ENCODE assay signal across 1 cellular context in the genomic region with DNA sequence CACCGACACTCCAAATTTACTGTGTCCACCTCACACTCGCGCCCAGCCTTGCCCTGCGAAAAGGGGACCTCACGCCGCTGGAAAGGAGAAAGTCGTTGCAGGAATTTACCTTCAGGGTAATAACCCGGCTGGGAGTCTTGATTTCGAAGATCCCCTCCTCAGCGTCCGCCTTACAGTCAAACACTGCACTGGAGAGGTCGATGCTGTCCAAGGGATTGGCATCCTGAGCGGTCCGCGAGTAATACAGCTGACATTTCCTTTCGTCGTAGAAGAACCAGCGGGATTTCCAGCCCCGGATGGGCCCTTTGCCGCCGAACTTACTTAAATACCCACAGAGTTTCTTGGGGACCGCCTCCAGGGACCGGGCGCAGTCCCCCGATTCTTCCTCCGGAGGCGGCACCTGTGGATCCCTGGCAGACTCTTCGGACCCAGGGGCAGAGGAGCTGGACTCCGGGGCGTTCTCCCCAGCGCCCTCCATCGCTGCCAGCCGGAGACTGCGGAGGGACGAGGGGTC.
TF ChIP-seq lines count a peak whose summit lies in the region.

No MANE protein-coding gene starts in this region.

TF ChIP-seq in HCT116, 20 proteins besides CTCF, POLR2A, EP300 and RAD21 (continued from another document):
- TF ChIP-seq, protein P1, sequence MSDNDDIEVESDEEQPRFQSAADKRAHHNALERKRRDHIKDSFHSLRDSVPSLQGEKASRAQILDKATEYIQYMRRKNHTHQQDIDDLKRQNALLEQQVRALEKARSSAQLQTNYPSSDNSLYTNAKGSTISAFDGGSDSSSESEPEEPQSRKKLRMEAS (IDR thresholded peaks at IDR 0.05): no peak
- TF ChIP-seq ELF1 (IDR thresholded peaks at IDR 0.05; ENCODE audit: borderline replicate concordance, low read depth): no peak
- no peak for TF ChIP-seq JUND (IDR thresholded peaks at IDR 0.05)
- TF ChIP-seq POLR2AphosphoS5 (IDR thresholded peaks at IDR 0.05; ENCODE audit: low read depth, low read length): no peak
- TF ChIP-seq CBX3 (IDR thresholded peaks at IDR 0.05; ENCODE audit: low read depth): no peak
- TF ChIP-seq TCF7L2 (IDR thresholded peaks at IDR 0.05; ENCODE audit: borderline replicate concordance, extremely low read depth, insufficient read depth, insufficient read length): no peak
- TF ChIP-seq, protein P2, sequence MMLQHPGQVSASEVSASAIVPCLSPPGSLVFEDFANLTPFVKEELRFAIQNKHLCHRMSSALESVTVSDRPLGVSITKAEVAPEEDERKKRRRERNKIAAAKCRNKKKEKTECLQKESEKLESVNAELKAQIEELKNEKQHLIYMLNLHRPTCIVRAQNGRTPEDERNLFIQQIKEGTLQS (IDR thresholded peaks at IDR 0.05): no peak
- TF ChIP-seq SRF (IDR thresholded peaks at IDR 0.05; ENCODE audit: low read depth): no peak
- TF ChIP-seq SP1 (IDR thresholded peaks at IDR 0.05; ENCODE audit: low read depth): no peak
- TF ChIP-seq, protein P3, sequence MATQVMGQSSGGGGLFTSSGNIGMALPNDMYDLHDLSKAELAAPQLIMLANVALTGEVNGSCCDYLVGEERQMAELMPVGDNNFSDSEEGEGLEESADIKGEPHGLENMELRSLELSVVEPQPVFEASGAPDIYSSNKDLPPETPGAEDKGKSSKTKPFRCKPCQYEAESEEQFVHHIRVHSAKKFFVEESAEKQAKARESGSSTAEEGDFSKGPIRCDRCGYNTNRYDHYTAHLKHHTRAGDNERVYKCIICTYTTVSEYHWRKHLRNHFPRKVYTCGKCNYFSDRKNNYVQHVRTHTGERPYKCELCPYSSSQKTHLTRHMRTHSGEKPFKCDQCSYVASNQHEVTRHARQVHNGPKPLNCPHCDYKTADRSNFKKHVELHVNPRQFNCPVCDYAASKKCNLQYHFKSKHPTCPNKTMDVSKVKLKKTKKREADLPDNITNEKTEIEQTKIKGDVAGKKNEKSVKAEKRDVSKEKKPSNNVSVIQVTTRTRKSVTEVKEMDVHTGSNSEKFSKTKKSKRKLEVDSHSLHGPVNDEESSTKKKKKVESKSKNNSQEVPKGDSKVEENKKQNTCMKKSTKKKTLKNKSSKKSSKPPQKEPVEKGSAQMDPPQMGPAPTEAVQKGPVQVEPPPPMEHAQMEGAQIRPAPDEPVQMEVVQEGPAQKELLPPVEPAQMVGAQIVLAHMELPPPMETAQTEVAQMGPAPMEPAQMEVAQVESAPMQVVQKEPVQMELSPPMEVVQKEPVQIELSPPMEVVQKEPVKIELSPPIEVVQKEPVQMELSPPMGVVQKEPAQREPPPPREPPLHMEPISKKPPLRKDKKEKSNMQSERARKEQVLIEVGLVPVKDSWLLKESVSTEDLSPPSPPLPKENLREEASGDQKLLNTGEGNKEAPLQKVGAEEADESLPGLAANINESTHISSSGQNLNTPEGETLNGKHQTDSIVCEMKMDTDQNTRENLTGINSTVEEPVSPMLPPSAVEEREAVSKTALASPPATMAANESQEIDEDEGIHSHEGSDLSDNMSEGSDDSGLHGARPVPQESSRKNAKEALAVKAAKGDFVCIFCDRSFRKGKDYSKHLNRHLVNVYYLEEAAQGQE (IDR thresholded peaks at IDR 0.05; ENCODE audit: low read depth): no peak
- no peak for TF ChIP-seq SIN3A (IDR thresholded peaks at IDR 0.05; ENCODE audit: low read depth)
- TF ChIP-seq YY1 (IDR thresholded peaks at IDR 0.05; ENCODE audit: extremely low read depth, insufficient replicate concordance, low read depth, low read length): no peak
TF ChIP-seq in HCT116: peak in this region for 0.
